Comparison of ENCODE assay signal across 10 cellular contexts in genomic region chr17:40432864-40433528, GRCh38. TPM values are rescaled to one million over a fixed set of nuclear protein-coding genes. Genes with fewer than 3 reads are reported as not detected.
DNase-seq lines count a peak whose midpoint lies in the region; FAIRE-seq and TF ChIP-seq lines count a peak whose summit lies in the region.
"Had no signal": no experiment of that assay in that cellular context is flagged by ENCODE, and none has a peak within 500 bp of the region (broad histone marks: within the 10 kb centered on the region; RNA-seq: fewer than 3 reads in every experiment).

No MANE protein-coding gene starts in this region.

- in situ Hi-C loops in astrocyte of the spinal cord (cut with HindIII; ENCODE audit: low sequenced_read_pairs) = no loop called here

- POLR2A ChIA-PET in HEK293 (lab: Yijun Ruan, JAX) = interaction anchor here (1.5 kb wide), 1 partner anchor 16 kb away, joined by 8 read pairs; the partner anchor contains the start of gene TOP2A

- no peak for TF ChIP-seq CTCF in HEK293 (tag by site-specific recombination; IDR thresholded peaks at IDR 0.05)
- TF ChIP-seq CTCF in astrocyte of the spinal cord (IDR thresholded peaks at IDR 0.05; ENCODE audit: low read depth, low read length) = no peak
- TF ChIP-seq CTCF in spleen (IDR thresholded peaks at IDR 0.05 in 8 of 11, conservative IDR thresholded peaks at IDR 0.05 in 3 of 11) = no peak
- TF ChIP-seq CTCF in D721Med (IDR thresholded peaks at IDR 0.05; ENCODE audit: insufficient read depth, missing control alignments) = no peak

- CTCF ChIA-PET in HEK293 (lab: Yijun Ruan, JAX) = interaction anchor here (0.6 to 2.1 kb wide), 12 partner anchors 9 to 122 kb away, joined by 3 to 10 read pairs (median 4); partner anchors contain the start of genes IGFBP4 and TOP2A

- no peak for FAIRE-seq in D721Med (lab: Jason Lieb, UNC)

- peak; percentile 62 for DNase-seq in astrocyte of the spinal cord (ENCODE audit: low read depth, low spot score)
- peak; percentile 62 for DNase-seq in spleen
- DNase-seq in NCI-H1930 (lab: John Stamatoyannopoulos, UW) = no peak
- no peak for DNase-seq in D721Med (ENCODE audit: insufficient read length, low spot score)
- no peak for DNase-seq in NCI-H2081 treated with DMSO at 0.1 percent for 48 hours (lab: John Stamatoyannopoulos, UW)
- DNase-seq: mammary epithelial cell, SW 1271 had no signal

- TF ChIP-seq POLR2A in spleen (IDR thresholded peaks at IDR 0.05) = no peak

- H3K27ac ChIP-seq in HEK293 (ENCODE audit: extremely low read depth, low read depth, low read length) (no peak overlapping the region), spleen (peak overlapping the region in 7 of 8 donors; percentile 19 to 58 (median 38))
- H3K27ac ChIP-seq: KMS-11 had no signal

- H3K4me3 ChIP-seq in HEK293 (ENCODE audit: low read depth, low read length) (no peak overlapping the region), astrocyte of the spinal cord (ENCODE audit: low read depth, low read length) (no peak overlapping the region), iPS-15b (ENCODE audit: low read depth, low read length) (no peak overlapping the region), spleen (no peak overlapping the region)

- H3K9ac ChIP-seq in iPS-15b (ENCODE audit: low read depth, low read length) = peak overlapping the region; percentile 63
- H3K9ac ChIP-seq: KMS-11 had no signal

- H3K36me3 ChIP-seq in HEK293 (ENCODE audit: control insufficient read depth in 2 of 2, insufficient read depth in 1 of 2, low read length in 2 of 2) = no peaks in the 10 kb centered on the region
- no peaks in the 10 kb centered on the region for H3K36me3 ChIP-seq in iPS-15b (ENCODE audit: control insufficient read depth, insufficient read depth, low read length)
- H3K36me3 ChIP-seq in spleen = no peaks in the 10 kb centered on the region

- intact Hi-C loops in spleen (cut with DNase I; ENCODE audit: low total_unique reads) = no loop called here

- H3K4me1 ChIP-seq in HEK293 (ENCODE audit: control insufficient read depth, insufficient read depth, low read length) = no peaks in the 10 kb centered on the region
- peaks cover 3% of the 10 kb centered on the region for H3K4me1 ChIP-seq in iPS-15b (ENCODE audit: control insufficient read depth, insufficient read depth, low read length)
- H3K4me1 ChIP-seq in spleen = peaks cover 0 to 24% (median 6%) of the 10 kb centered on the region in 6 donors

- no peaks in the 10 kb centered on the region for H3K9me3 ChIP-seq in HEK293 (ENCODE audit: control insufficient read depth, insufficient read depth, low read depth, low read length)
- H3K9me3 ChIP-seq in iPS-15b (ENCODE audit: control insufficient read depth, insufficient read depth, low read length) = no peaks in the 10 kb centered on the region
- no peaks in the 10 kb centered on the region for H3K9me3 ChIP-seq in spleen

- WGBS in spleen, 5 donors = 39 to 71% (median 59%) methylated on average over 2 of the region's 2 CpGs

- peaks cover 3% of the 10 kb centered on the region for H3K27me3 ChIP-seq in iPS-15b (ENCODE audit: control insufficient read depth, insufficient read depth, low read length)
- no peaks in the 10 kb centered on the region for H3K27me3 ChIP-seq in spleen (replicated peaks in 1 of 7)

TF ChIP-seq in HEK293, 187 proteins besides CTCF, POLR2A, EP300 and RAD21:
- peak; percentile 79 for TF ChIP-seq PRDM10 (tag by site-specific recombination; IDR thresholded peaks at IDR 0.05)
- no peak for TF ChIP-seq ZNF521 (tag by site-specific recombination; IDR thresholded peaks at IDR 0.05)
- peak; percentile 65 for TF ChIP-seq ZFHX2 (tag by site-specific recombination; conservative IDR thresholded peaks at IDR 0.05)

RNA-seq across cellular contexts. Expression of gene IGFBP4, which starts 10.3 kb away (rescaled TPM):
- 100 to 1,000 TPM; 287 to 537 (median 336) TPM for total RNA-seq in spleen
- polyA plus RNA-seq in spleen = 100 to 1,000 TPM in 2 of 3 donors, 10 to 100 TPM in 1; 49.3 to 131 (median 107) TPM

RNA-seq across cellular contexts. Expression of gene TOP2A, which starts 15.3 kb away (rescaled TPM):
- 10 to 100 TPM in 5 of 7 donors, 1 to 10 TPM in 2; 5.5 to 37.5 (median 14.4) TPM for total RNA-seq in spleen
- polyA plus RNA-seq in spleen = 10 to 100 TPM in 1 of 3 donors, 1 to 10 TPM in 2; 5.8 to 27.5 (median 8.1) TPM

Comparison
In these comparisons a context has a peak if more than half of its experiments do, and no peak if none do; other contexts are left out.
1. DNase-seq: peak in astrocyte of the spinal cord (single experiment) and spleen (single experiment); none in NCI-H1930 (0 of 2), D721Med (single experiment) and NCI-H2081 treated with DMSO at 0.1 percent for 48 hours (single experiment).